Comparison of ENCODE assay signal across 12 cellular contexts in genomic region chr20:2900845-2901592, GRCh38. TPM values are rescaled to one million over a fixed set of nuclear protein-coding genes. Genes with fewer than 3 reads are reported as not detected.
DNase-seq lines count a peak whose midpoint lies in the region; ATAC-seq, FAIRE-seq and TF ChIP-seq lines count a peak whose summit lies in the region.
"Had no signal": no experiment of that assay in that cellular context is flagged by ENCODE, and none has a peak within 500 bp of the region (broad histone marks: within the 10 kb centered on the region; RNA-seq: fewer than 3 reads in every experiment).

No MANE protein-coding gene starts in this region.

- no TSS peak for BruUV-seq in OCI-LY7 (replicated peaks; lab: Mats Ljungman, UMichigan)

- peak overlapping the region in 4 of 6 donors; percentile 52 to 66 (median 62) for H3K27ac Mint-ChIP-seq in immature natural killer cell

- peak; percentile 80 for DNase-seq in CD1c-positive myeloid dendritic cell (ENCODE audit: extremely low spot score)
- DNase-seq in GM13977 (ENCODE audit: low spot score): peak; percentile 49
- peak; percentile 72 for DNase-seq in OCI-LY7 (ENCODE audit: low spot score)
- DNase-seq in immature natural killer cell: no peak
- no peak for DNase-seq in D721Med (ENCODE audit: insufficient read length, low spot score)
- no peak for DNase-seq in NCI-H345 (lab: John Stamatoyannopoulos, UW)
- DNase-seq in NCI-H2029 (lab: John Stamatoyannopoulos, UW): no peak
- DNase-seq: activated T-cell treated with anti-CD3 and anti-CD28 coated beads, Interleukin-2, amount 50 U/mL, for 1 hour; Calu3; T1000 had no signal

- H3K9me2 ChIP-seq in OCI-LY7 (ENCODE audit: insufficient read depth, low read length): no peaks in the 10 kb centered on the region

- ATAC-seq in HG02623 (IDR thresholded peaks at IDR 0.05; ENCODE audit: unreplicated experiment): no peak

- H3K4me1 Mint-ChIP-seq in immature natural killer cell: peaks cover 60 to 90% of the 10 kb centered on the region in 2 donors

- no peaks in the 10 kb centered on the region for H4K20me1 ChIP-seq in OCI-LY7 (ENCODE audit: insufficient read depth, low read length)

- no peak for TF ChIP-seq CTCF in GM13977 (IDR thresholded peaks at IDR 0.05; ENCODE audit: extremely low read depth, insufficient read depth, missing control alignments)
- no peak for TF ChIP-seq CTCF in OCI-LY7 (conservative IDR thresholded peaks at IDR 0.05; ENCODE audit: low read length)
- no peak for TF ChIP-seq CTCF in D721Med (IDR thresholded peaks at IDR 0.05; ENCODE audit: insufficient read depth, missing control alignments)

- H3K9me3 Mint-ChIP-seq in immature natural killer cell: no peaks in the 10 kb centered on the region

- peak overlapping the region; percentile 32 for H3K4me3 ChIP-seq in OCI-LY7 (ENCODE audit: low read depth, low read length, poor library complexity, severe bottlenecking)

- H3K4me1 ChIP-seq in OCI-LY7 (ENCODE audit: insufficient read depth, low read length, poor library complexity, severe bottlenecking): peaks cover 37% of the 10 kb centered on the region

- intact Hi-C loops in OCI-LY7 (cut with micrococcal nuclease; ENCODE audit: unreplicated experiment): no loop called here

- H3K36me3 Mint-ChIP-seq in immature natural killer cell: peaks cover 0 to 5% (median 0%) of the 10 kb centered on the region in 3 donors

- H3K27me3 Mint-ChIP-seq in immature natural killer cell (ENCODE audit: low read depth in 3 of 3): peaks cover 0 to 2% (median 2%) of the 10 kb centered on the region in 3 donors

- CTCF ChIA-PET in OCI-LY7 (lab: Charles Lee; ENCODE audit: unreplicated experiment): no interaction called here

- POLR2A ChIA-PET in OCI-LY7 (lab: Charles Lee): interaction anchor here (0.7 to 1.6 kb wide), 3 partner anchors 15 to 308 kb away, joined by 6 to 7 read pairs (median 6); partner anchors contain the start of gene ITPA

- FAIRE-seq in D721Med (lab: Jason Lieb, UNC): no peak

- in situ Hi-C loops in GM13977 (cut with MboI; ENCODE audit: low pct_unique_long_range_greater_than_20kb, low sequenced_read_pairs, unreplicated experiment): no loop called here

- H2AFZ ChIP-seq in OCI-LY7 (ENCODE audit: low read length): no peak overlapping the region

- H3K79me2 ChIP-seq in OCI-LY7 (ENCODE audit: insufficient read depth, low read depth, low read length): peaks cover 62% of the 10 kb centered on the region; the same call in 1 of the 2 replicates

- H3K4me2 ChIP-seq in OCI-LY7 (ENCODE audit: low read length): peak overlapping the region; percentile 61

- H3K36me3 ChIP-seq in OCI-LY7 (ENCODE audit: insufficient read depth, low read length): peaks cover 7% of the 10 kb centered on the region

- peak overlapping the region; percentile 0 to 39 (median 15) for H3K4me3 Mint-ChIP-seq in immature natural killer cell
- H3K4me3 Mint-ChIP-seq: nephron had no signal

- no peaks in the 10 kb centered on the region for H3K9me3 ChIP-seq in OCI-LY7 (ENCODE audit: low read length)

- peak overlapping the region; percentile 67 for H3K27ac ChIP-seq in OCI-LY7 (ENCODE audit: low read depth, low read length, poor library complexity, severe bottlenecking)

RNA-seq across cellular contexts. Expression of gene PTPRA, which starts 27.7 kb away (rescaled TPM):
- 28.1 and 33.3 TPM in 2 replicates for total RNA-seq in OCI-LY7 (2014; rRNA removed; shearing (Covaris generic))
- total RNA-seq in OCI-LY7 (2022): 47.2 and 54.9 TPM in 2 replicates
- polyA plus RNA-seq in immature natural killer cell: 10 to 100 TPM; 39.5 to 63.5 (median 60.0) TPM

Comparison
In these comparisons a context has a peak if more than half of its experiments do, and no peak if none do; other contexts are left out.
1. DNase-seq: peak in CD1c-positive myeloid dendritic cell (single experiment), GM13977 (single experiment) and OCI-LY7 (single experiment); none in immature natural killer cell (0 of 3), D721Med (single experiment), NCI-H345 (single experiment) and NCI-H2029 (single experiment).